ENCODE assay signal across 25 cellular contexts in the genomic region with DNA sequence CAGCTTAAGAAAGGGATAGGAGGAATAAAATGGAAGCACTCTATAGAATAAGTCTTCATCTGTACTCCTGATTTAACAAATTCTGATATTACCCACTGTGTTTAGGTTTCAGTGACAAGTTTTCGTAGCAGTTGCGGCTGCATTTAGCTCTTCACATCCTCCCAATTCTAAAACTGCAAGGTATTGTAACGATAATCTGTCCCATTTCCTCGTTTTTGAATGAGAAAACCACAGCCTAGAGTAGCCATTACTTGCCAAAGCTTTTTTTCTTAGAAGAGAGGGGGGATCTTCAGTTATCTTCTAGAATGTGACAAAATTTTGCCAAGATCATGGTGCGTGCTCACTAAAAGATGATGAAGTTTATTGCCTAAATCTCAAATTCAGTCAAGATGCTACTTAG.
A peak's percentile ranks its signal among the peaks of the same experiment; 100 is the strongest.
DNase-seq lines count a peak whose midpoint lies in the region; ATAC-seq and TF ChIP-seq lines count a peak whose summit lies in the region.
"Had no signal": no experiment of that assay in that cellular context is flagged by ENCODE, and none has a peak within 500 bp of the region (broad histone marks: within the 10 kb centered on the region; RNA-seq: fewer than 3 reads in every experiment).

No MANE protein-coding gene starts in this region.

- peaks cover 31% of the 10 kb centered on the region for H3K4me1 ChIP-seq in HUES48 (ENCODE audit: control insufficient read depth, insufficient read depth, low read length)
- peaks cover 12 to 84% (median 29%) of the 10 kb centered on the region in 9 donors for H3K4me1 ChIP-seq in heart right ventricle
- H3K4me1 ChIP-seq in sigmoid colon = peaks cover 0 to 68% (median 29%) of the 10 kb centered on the region in 4 donors
- peaks cover 3 to 8% of the 10 kb centered on the region in 2 donors for H3K4me1 ChIP-seq in aorta (ENCODE audit: control insufficient read depth in 1 of 2, insufficient read depth in 2 of 2, low read length in 2 of 2)
- H3K4me1 ChIP-seq: BE2C had no signal

- H3K9me3 ChIP-seq in HUES48 (ENCODE audit: control insufficient read depth, insufficient read depth, low read length) (no peaks in the 10 kb centered on the region), heart right ventricle (no peaks in the 10 kb centered on the region), sigmoid colon (no peaks in the 10 kb centered on the region), aorta (ENCODE audit: control insufficient read depth, low read length) (no peaks in the 10 kb centered on the region)
- H3K9me3 ChIP-seq: BE2C, MG63 had no signal

- H3K27me3 ChIP-seq in HUES48 (ENCODE audit: control insufficient read depth, insufficient read depth, low read length) (no peaks in the 10 kb centered on the region), heart right ventricle (no peaks in the 10 kb centered on the region), sigmoid colon (no peaks in the 10 kb centered on the region), aorta (ENCODE audit: control insufficient read depth in 1 of 2, insufficient read depth in 2 of 2, low read length in 1 of 2) (no peaks in the 10 kb centered on the region)
- H3K27me3 ChIP-seq: BE2C, MG63 had no signal

- TF ChIP-seq CTCF in WTC11 (IDR thresholded peaks at IDR 0.05) (no peak), heart right ventricle (IDR thresholded peaks at IDR 0.05) (no peak), sigmoid colon (IDR thresholded peaks at IDR 0.05) (no peak)

- CTCF ChIA-PET in WTC11 (lab: Charles Lee) = no interaction called here

- H3K9me3 Mint-ChIP-seq in WTC11 = peaks cover 19% of the 10 kb centered on the region

- no peak for TF ChIP-seq EP300 in sigmoid colon (IDR thresholded peaks at IDR 0.05)

- 83 to 88% methylated on average over 5 of the region's 5 CpGs for WGBS in heart right ventricle, 2 donors
- 91 to 93% methylated on average over 5 of the region's 5 CpGs for WGBS in sigmoid colon, 2 donors
- WGBS in aorta, 2 donors = 89 to 93% methylated on average over 5 of the region's 5 CpGs

- H3K27ac Mint-ChIP-seq in WTC11 = peak overlapping the region; percentile 83
- H3K27ac Mint-ChIP-seq: CD14-positive monocyte; CD8-positive, alpha-beta memory T cell had no signal

- no peak overlapping the region for H3K4me3 Mint-ChIP-seq in WTC11
- H3K4me3 Mint-ChIP-seq: CD14-positive monocyte; CD8-positive, alpha-beta memory T cell had no signal

- DNase-seq in WTC11 (ENCODE audit: low spot score) (no peak), iPS DF 4.7 (ENCODE audit: extremely low read depth, low spot score) (peak; percentile 19), heart right ventricle (no peak), germinal center (ENCODE audit: low spot score) (no peak), sigmoid colon (no peak), aorta (no peak)
- DNase-seq: ACHN; BE2C; CD8-positive, alpha-beta memory T cell; DMS 273 treated with DMSO at 0.1 percent for 48 hours; DMS79; GDM1; KBM-7; MG63; NCI-H1105 treated with DMSO at 0.1 percent for 48 hours; NCI-H146; NCI-H1930; NCI-H446; NCI-H524 treated with DMSO at 0.1 percent for 48 hours; NCI-H774; PC-3 had no signal

- H3K4me3 ChIP-seq in HUES48 (ENCODE audit: low read depth, low read length) (peak overlapping the region; percentile 35; the same call in 1 of the 2 replicates), heart right ventricle (no peak overlapping the region), sigmoid colon (no peak overlapping the region), aorta (ENCODE audit: low read length in 2 of 2) (no peak overlapping the region)
- H3K4me3 ChIP-seq: GM12878, MG63 had no signal

- H3K27ac ChIP-seq in HUES48 (ENCODE audit: low read depth, low read length) = peak overlapping the region; percentile 53
- no peak overlapping the region for H3K27ac ChIP-seq in heart right ventricle
- H3K27ac ChIP-seq in sigmoid colon = peak overlapping the region in 2 of 4 donors; percentile 18 to 22
- H3K27ac ChIP-seq in aorta (ENCODE audit: low read depth in 1 of 2, low read length in 2 of 2) = no peak overlapping the region
- H3K27ac ChIP-seq: HL-60 had no signal

- POLR2A ChIA-PET in WTC11 (lab: Charles Lee) = interaction anchor here (0.6 kb wide), 1 partner anchor 323 kb away, joined by 3 read pairs; no protein-coding TSS in a partner anchor

- H3K4me1 Mint-ChIP-seq in WTC11 = peaks cover 57% of the 10 kb centered on the region
- H3K4me1 Mint-ChIP-seq: CD14-positive monocyte; CD8-positive, alpha-beta memory T cell had no signal

- no peak overlapping the region for H3K9ac ChIP-seq in HUES48 (ENCODE audit: low read depth, low read length)

- H3K36me3 ChIP-seq in HUES48 (ENCODE audit: control insufficient read depth, insufficient read depth, low read length) (no peaks in the 10 kb centered on the region), heart right ventricle (no peaks in the 10 kb centered on the region), sigmoid colon (no peaks in the 10 kb centered on the region), aorta (ENCODE audit: control insufficient read depth in 1 of 2, insufficient read depth in 2 of 2, low read length in 1 of 2) (no peaks in the 10 kb centered on the region)
- H3K36me3 ChIP-seq: BE2C, MG63 had no signal

- peak; percentile 72 for ATAC-seq in WTC11
- no peak for ATAC-seq in heart right ventricle
- ATAC-seq in aorta (ENCODE audit: low FRiP score) = no peak
- ATAC-seq: GM12878 had no signal

- no peak for TF ChIP-seq POLR2A in sigmoid colon (IDR thresholded peaks at IDR 0.05)

- intact Hi-C loops in heart right ventricle (cut with DNase I) (no loop called here), sigmoid colon (cut with DNase I) (loop anchor here (1.0 kb wide), 1 partner anchor 22 kb away; no protein-coding TSS in a partner anchor), aorta (cut with DNase I) (no loop called here)

- peaks cover 8% of the 10 kb centered on the region for H3K36me3 Mint-ChIP-seq in WTC11
- H3K36me3 Mint-ChIP-seq: CD14-positive monocyte; CD8-positive, alpha-beta memory T cell had no signal

- H3K27me3 Mint-ChIP-seq in WTC11 (ENCODE audit: low read depth) = no peaks in the 10 kb centered on the region

TF ChIP-seq in WTC11, 78 proteins besides CTCF, POLR2A, EP300 and RAD21:
- TF ChIP-seq, protein P1, sequence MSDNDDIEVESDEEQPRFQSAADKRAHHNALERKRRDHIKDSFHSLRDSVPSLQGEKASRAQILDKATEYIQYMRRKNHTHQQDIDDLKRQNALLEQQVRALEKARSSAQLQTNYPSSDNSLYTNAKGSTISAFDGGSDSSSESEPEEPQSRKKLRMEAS (CRISPR knock-in tag; IDR thresholded peaks at IDR 0.05) = no peak
- TF ChIP-seq ATF1 (CRISPR knock-in tag; IDR thresholded peaks at IDR 0.05) (no peak), E2F1 (CRISPR knock-in tag; IDR thresholded peaks at IDR 0.05) (no peak), ATF2 (CRISPR knock-in tag; IDR thresholded peaks at IDR 0.05; ENCODE audit: borderline replicate concordance, low read depth) (no peak), SMAD4 (CRISPR knock-in tag; IDR thresholded peaks at IDR 0.05) (no peak), JAZF1 (CRISPR knock-in tag; IDR thresholded peaks at IDR 0.05) (no peak), CBFB (CRISPR knock-in tag; IDR thresholded peaks at IDR 0.05; ENCODE audit: low read depth) (no peak), NFATC4 (CRISPR knock-in tag; IDR thresholded peaks at IDR 0.05) (no peak), ZNF671 (CRISPR knock-in tag; IDR thresholded peaks at IDR 0.05) (no peak), ZNF121 (CRISPR knock-in tag; IDR thresholded peaks at IDR 0.05) (no peak)
- TF ChIP-seq, protein P2, sequence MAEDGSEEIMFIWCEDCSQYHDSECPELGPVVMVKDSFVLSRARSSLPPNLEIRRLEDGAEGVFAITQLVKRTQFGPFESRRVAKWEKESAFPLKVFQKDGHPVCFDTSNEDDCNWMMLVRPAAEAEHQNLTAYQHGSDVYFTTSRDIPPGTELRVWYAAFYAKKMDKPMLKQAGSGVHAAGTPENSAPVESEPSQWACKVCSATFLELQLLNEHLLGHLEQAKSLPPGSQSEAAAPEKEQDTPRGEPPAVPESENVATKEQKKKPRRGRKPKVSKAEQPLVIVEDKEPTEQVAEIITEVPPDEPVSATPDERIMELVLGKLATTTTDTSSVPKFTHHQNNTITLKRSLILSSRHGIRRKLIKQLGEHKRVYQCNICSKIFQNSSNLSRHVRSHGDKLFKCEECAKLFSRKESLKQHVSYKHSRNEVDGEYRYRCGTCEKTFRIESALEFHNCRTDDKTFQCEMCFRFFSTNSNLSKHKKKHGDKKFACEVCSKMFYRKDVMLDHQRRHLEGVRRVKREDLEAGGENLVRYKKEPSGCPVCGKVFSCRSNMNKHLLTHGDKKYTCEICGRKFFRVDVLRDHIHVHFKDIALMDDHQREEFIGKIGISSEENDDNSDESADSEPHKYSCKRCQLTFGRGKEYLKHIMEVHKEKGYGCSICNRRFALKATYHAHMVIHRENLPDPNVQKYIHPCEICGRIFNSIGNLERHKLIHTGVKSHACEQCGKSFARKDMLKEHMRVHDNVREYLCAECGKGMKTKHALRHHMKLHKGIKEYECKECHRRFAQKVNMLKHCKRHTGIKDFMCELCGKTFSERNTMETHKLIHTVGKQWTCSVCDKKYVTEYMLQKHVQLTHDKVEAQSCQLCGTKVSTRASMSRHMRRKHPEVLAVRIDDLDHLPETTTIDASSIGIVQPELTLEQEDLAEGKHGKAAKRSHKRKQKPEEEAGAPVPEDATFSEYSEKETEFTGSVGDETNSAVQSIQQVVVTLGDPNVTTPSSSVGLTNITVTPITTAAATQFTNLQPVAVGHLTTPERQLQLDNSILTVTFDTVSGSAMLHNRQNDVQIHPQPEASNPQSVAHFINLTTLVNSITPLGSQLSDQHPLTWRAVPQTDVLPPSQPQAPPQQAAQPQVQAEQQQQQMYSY (CRISPR knock-in tag; IDR thresholded peaks at IDR 0.05) = no peak
